Comparison of ENCODE assay signal across 18 cellular contexts in the genomic region with DNA sequence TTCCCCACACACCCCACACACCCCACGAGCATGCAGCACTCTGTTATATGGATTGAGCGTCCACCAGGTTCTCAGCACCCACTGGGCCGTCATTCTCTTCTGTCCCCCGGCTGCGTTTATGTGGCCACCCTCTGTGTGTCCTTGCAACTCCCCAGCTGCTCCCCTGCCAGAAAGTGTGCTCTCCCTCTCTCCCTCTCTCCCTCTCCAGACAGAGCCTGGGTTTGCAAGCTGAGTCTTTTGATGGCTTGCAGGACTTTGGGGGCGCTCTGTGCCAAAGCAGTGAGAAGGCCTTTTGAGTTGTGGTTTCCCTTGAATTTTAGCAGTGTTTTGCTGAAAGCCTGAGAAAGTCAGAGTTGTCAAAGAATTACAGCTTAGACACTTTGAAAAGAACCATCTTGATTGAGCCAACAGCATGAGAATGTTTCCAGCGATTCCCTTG.
DNase-seq lines count a peak whose midpoint lies in the region; ATAC-seq, FAIRE-seq and TF ChIP-seq lines count a peak whose summit lies in the region.
"Had no signal": no experiment of that assay in that cellular context is flagged by ENCODE, and none has a peak within 500 bp of the region (broad histone marks: within the 10 kb centered on the region; RNA-seq: fewer than 3 reads in every experiment).

No MANE protein-coding gene starts in this region.

- intact Hi-C loops in heart left ventricle (cut with DNase I) (no loop called here), left ventricle myocardium superior (cut with micrococcal nuclease) (no loop called here), HepG2 (cut with micrococcal nuclease; ENCODE audit: unreplicated experiment) (no loop called here), upper lobe of right lung (cut with DNase I) (no loop called here)

- H3K9ac ChIP-seq in HepG2 (ENCODE audit: insufficient read depth, low read depth, low read length): no peak overlapping the region

- TF ChIP-seq RAD21 in HepG2 (CRISPR knock-in tag; IDR thresholded peaks at IDR 0.05): no peak

- H3K79me2 ChIP-seq in HepG2 (ENCODE audit: insufficient read depth, low read length): no peaks in the 10 kb centered on the region

- no peak for TF ChIP-seq EP300 in HepG2 (IDR thresholded peaks at IDR 0.05; ENCODE audit: low read depth in 2 of 2, low read length in 2 of 2)
- TF ChIP-seq EP300 in HepG2 (CRISPR knock-in tag; IDR thresholded peaks at IDR 0.05; ENCODE audit: borderline replicate concordance): no peak

- WGBS in heart left ventricle, 4 donors: 64 to 88% (median 77%) methylated on average over 7 of the region's 7 CpGs
- 17% methylated on average over 7 of the region's 7 CpGs for WGBS in HepG2 (ENCODE audit: low lambda C conversion rate)

- H3K27ac ChIP-seq in heart left ventricle (peak overlapping the region in 1 of 12 donors; percentile 6), HepG2 (ENCODE audit: extremely low read length, insufficient read depth, low read length) (no peak overlapping the region), upper lobe of right lung (no peak overlapping the region)
- H3K27ac ChIP-seq: lower lobe of right lung had no signal

- peak; percentile 33 to 64 (median 41) for ATAC-seq in heart left ventricle
- no peak for ATAC-seq in left ventricle myocardium superior
- peak; percentile 65 for ATAC-seq in HepG2
- peak; percentile 3 for ATAC-seq in upper lobe of right lung
- ATAC-seq in GM19463 (IDR thresholded peaks at IDR 0.05; ENCODE audit: unreplicated experiment): no peak
- ATAC-seq: esophagus mucosa, lower lobe of right lung had no signal

- H3K36me3 ChIP-seq in heart left ventricle (peaks cover 0 to 61% (median 34%) of the 10 kb centered on the region in 9 donors), HepG2 (replicated peaks in 1 of 2; ENCODE audit: control insufficient read depth in 1 of 2, insufficient read depth in 2 of 2, low read length in 2 of 2) (no peaks in the 10 kb centered on the region), upper lobe of right lung (no peaks in the 10 kb centered on the region)
- H3K36me3 ChIP-seq: Peyer's patch had no signal

- no peak for DNase-seq in heart left ventricle
- DNase-seq in left ventricle myocardium superior: no peak
- peak; percentile 74 for DNase-seq in cerebellar cortex (ENCODE audit: low spot score)
- DNase-seq in HepG2 (ENCODE audit: low spot score): no peak
- DNase-seq in upper lobe of right lung: no peak
- DNase-seq in middle frontal gyrus (ENCODE audit: extremely low spot score, low spot score): no peak
- no peak for DNase-seq in H54 (ENCODE audit: insufficient read length, low spot score)
- DNase-seq: activated CD4-positive, CD25-positive, alpha-beta regulatory T cell; cortex of kidney; lower lobe of right lung; MG63; NCI-H187 treated with DMSO at 0.1 percent for 48 hours; NCI-H526 treated with DMSO at 0.1 percent for 48 hours; occipital lobe; Peyer's patch; small intestine had no signal

- no peak for FAIRE-seq in HepG2 (lab: Jason Lieb, UNC)
- no peak for FAIRE-seq in H54 (lab: Jason Lieb, UNC)
- FAIRE-seq: small intestine had no signal

- CTCF ChIA-PET in HepG2 (lab: Yijun Ruan, JAX; ENCODE audit: low intra/inter-chr PET ratio, low total read pairs): no interaction called here

- in situ Hi-C loops in HepG2 (cut with HindIII; ENCODE audit: extremely low pct_ligation_motif_present, low pct_unique_long_range_greater_than_20kb): no loop called here

- TF ChIP-seq CTCF in heart left ventricle (IDR thresholded peaks at IDR 0.05) (no peak), HepG2 (CRISPR knock-in tag; IDR thresholded peaks at IDR 0.05) (peak; percentile 36; the same call in 1 of the 2 replicates), upper lobe of right lung (IDR thresholded peaks at IDR 0.05) (no peak)

- H3K27me3 ChIP-seq in heart left ventricle: no peaks in the 10 kb centered on the region
- H3K27me3 ChIP-seq in HepG2 (ENCODE audit: control insufficient read depth in 1 of 2, insufficient read depth in 2 of 2, low read length in 2 of 2): no peaks in the 10 kb centered on the region
- no peaks in the 10 kb centered on the region for H3K27me3 ChIP-seq in upper lobe of right lung
- H3K27me3 ChIP-seq: MG63, Peyer's patch had no signal

- TF ChIP-seq POLR2A in heart left ventricle (IDR thresholded peaks at IDR 0.05): no peak
- no peak for TF ChIP-seq POLR2A in HepG2 (IDR thresholded peaks at IDR 0.05; ENCODE audit: insufficient read depth in 1 of 2, low read depth in 2 of 2, low read length in 2 of 2)
- TF ChIP-seq POLR2A in H54 (IDR thresholded peaks at IDR 0.05; ENCODE audit: low read depth, low read length): no peak

- H3K4me2 ChIP-seq in HepG2 (ENCODE audit: low read depth, low read length): no peak overlapping the region

- no peak overlapping the region for H3K4me3 ChIP-seq in heart left ventricle
- H3K4me3 ChIP-seq in HepG2 (replicated peaks in 1 of 3; ENCODE audit: insufficient read depth in 1 of 3, low read depth in 2 of 3, low read length in 3 of 3): no peak overlapping the region
- no peak overlapping the region for H3K4me3 ChIP-seq in upper lobe of right lung
- H3K4me3 ChIP-seq: lower lobe of right lung, MG63, Peyer's patch had no signal

- BruUV-seq in HepG2 (replicated peaks; lab: Mats Ljungman, UMichigan): no TSS peak

- no peak overlapping the region for H2AFZ ChIP-seq in HepG2 (ENCODE audit: low read length)

- H3K4me1 ChIP-seq in heart left ventricle (peaks cover 0 to 6% (median 0%) of the 10 kb centered on the region in 12 donors), HepG2 (ENCODE audit: insufficient read depth, low read length) (peaks cover 45% of the 10 kb centered on the region), upper lobe of right lung (peaks cover 5% of the 10 kb centered on the region)

- H3K9me3 ChIP-seq in heart left ventricle (no peaks in the 10 kb centered on the region), HepG2 (ENCODE audit: low read length) (no peaks in the 10 kb centered on the region), upper lobe of right lung (no peaks in the 10 kb centered on the region)
- H3K9me3 ChIP-seq: lower lobe of right lung, MG63, Peyer's patch had no signal

- POLR2A ChIA-PET in HepG2 (lab: Yijun Ruan, JAX): no interaction called here

- no peaks in the 10 kb centered on the region for H4K20me1 ChIP-seq in HepG2 (ENCODE audit: insufficient read depth, low read length)

TF ChIP-seq in HepG2, 621 proteins besides CTCF, POLR2A, EP300 and RAD21:
- TF ChIP-seq ZNF556 (CRISPR knock-in tag; IDR thresholded peaks at IDR 0.05; ENCODE audit: borderline replicate concordance) (no peak), ELF3 (CRISPR knock-in tag; IDR thresholded peaks at IDR 0.05) (no peak), ATM (IDR thresholded peaks at IDR 0.05; ENCODE audit: borderline replicate concordance) (no peak), ZSCAN25 (CRISPR knock-in tag; IDR thresholded peaks at IDR 0.05) (0 out of 2 replicates have a peak, but pooled peaks have one; percentile 23)

Comparison
In these comparisons a context has a peak if more than half of its experiments do, and no peak if none do; other contexts are left out.
1. ATAC-seq: peak in heart left ventricle (4 of 4), HepG2 (single experiment) and upper lobe of right lung (single experiment); none in left ventricle myocardium superior (single experiment) and GM19463 (single experiment).